In genomic region chr14:99569725-99570541, GRCh38 we compare ENCODE assay signal across 15 cellular contexts. TPM values are rescaled to one million over a fixed set of nuclear protein-coding genes. Genes with fewer than 3 reads are reported as not detected.
DNase-seq lines count a peak whose midpoint lies in the region; TF ChIP-seq lines count a peak whose summit lies in the region.
"Had no signal": no experiment of that assay in that cellular context is flagged by ENCODE, and none has a peak within 500 bp of the region (broad histone marks: within the 10 kb centered on the region; RNA-seq: fewer than 3 reads in every experiment).

No MANE protein-coding gene starts in this region.

- H4K91ac ChIP-seq in neuronal stem cell (ENCODE audit: low read depth, low read length, poor library complexity): peak overlapping the region; percentile 89

- H2BK120ac ChIP-seq in neuronal stem cell (ENCODE audit: low read depth, low read length): no peak overlapping the region

- no peaks in the 10 kb centered on the region for H3F3A ChIP-seq in Loucy (ENCODE audit: low read depth)

- H2AFZ ChIP-seq in Loucy (ENCODE audit: low read length) (no peak overlapping the region), neuronal stem cell (ENCODE audit: low read length) (no peak overlapping the region)

- H3K4me2 ChIP-seq in BLaER1: peak overlapping the region; percentile 84
- peak overlapping the region; percentile 58 for H3K4me2 ChIP-seq in Loucy (ENCODE audit: low read depth, low read length, poor library complexity, severe bottlenecking)
- H3K4me2 ChIP-seq in neuronal stem cell (ENCODE audit: insufficient read depth, low read length, poor library complexity, severe bottlenecking): no peak overlapping the region

- H3K23ac ChIP-seq in neuronal stem cell (ENCODE audit: low read depth, low read length, poor library complexity): no peak overlapping the region

- H3K4me1 ChIP-seq in BLaER1: peaks cover 100% of the 10 kb centered on the region
- H3K4me1 ChIP-seq in Loucy (ENCODE audit: insufficient read depth, low read length, poor library complexity, severe bottlenecking): peaks cover 24% of the 10 kb centered on the region
- peaks cover 63 to 84% of the 10 kb centered on the region in 2 donors for H3K4me1 ChIP-seq in neuronal stem cell (ENCODE audit: control insufficient read depth in 2 of 2, insufficient read depth in 1 of 2, low read depth in 1 of 2, low read length in 2 of 2)

- no CpG with 5 or more reads among the region's 14 CpGs for WGBS in neuronal stem cell (ENCODE audit: extremely low coverage in 2 of 2, insufficient read length in 2 of 2, insufficient replicate concordance in 1 of 2), 2 donors

- peaks cover 60% of the 10 kb centered on the region; the same call in 1 of the 2 replicates for H3K79me2 ChIP-seq in Loucy (ENCODE audit: insufficient read depth, low read length)

- H2BK12ac ChIP-seq in neuronal stem cell (ENCODE audit: low read length): peak overlapping the region; percentile 66

- peak overlapping the region; percentile 93 for H3K18ac ChIP-seq in neuronal stem cell (ENCODE audit: low read length)

- TF ChIP-seq CTCF in Loucy (conservative IDR thresholded peaks at IDR 0.05; ENCODE audit: low read length) (no peak), endothelial cell (IDR thresholded peaks at IDR 0.05; ENCODE audit: unreplicated experiment) (no peak)

- no peak overlapping the region for H4K8ac ChIP-seq in neuronal stem cell (ENCODE audit: low read depth, low read length)

- H2AK5ac ChIP-seq in neuronal stem cell (ENCODE audit: low read depth, low read length): peak overlapping the region; percentile 88

- peak overlapping the region; percentile 55 for H2BK5ac ChIP-seq in neuronal stem cell (ENCODE audit: low read length)

- H3K9me2 ChIP-seq in Loucy (replicated peaks; ENCODE audit: low read depth, low read length): no peaks in the 10 kb centered on the region

- H3K27ac Mint-ChIP-seq in endothelial cell (ENCODE audit: unreplicated experiment): peak overlapping the region; percentile 42
- H3K27ac Mint-ChIP-seq: activated naive CD4-positive, alpha-beta T cell treated with anti-CD3 and anti-CD28 coated beads, Interleukin-2, amount 10 ng/mL, durations not matched to agents 7 days and 5 days; memory B cell had no signal

- H3K27ac ChIP-seq in BLaER1 (peak overlapping the region; percentile 83), neuronal stem cell (replicated peaks; ENCODE audit: low read length) (no peak overlapping the region)

- peaks cover 11% of the 10 kb centered on the region for H3K79me1 ChIP-seq in neuronal stem cell (ENCODE audit: low read depth, low read length)

- H3K27me3 Mint-ChIP-seq in endothelial cell (ENCODE audit: unreplicated experiment): peaks cover 14% of the 10 kb centered on the region
- H3K27me3 Mint-ChIP-seq: activated naive CD4-positive, alpha-beta T cell treated with anti-CD3 and anti-CD28 coated beads, Interleukin-2, amount 10 ng/mL, durations not matched to agents 7 days and 5 days had no signal

- H3K9me3 ChIP-seq in BLaER1: no peaks in the 10 kb centered on the region
- no peaks in the 10 kb centered on the region for H3K9me3 ChIP-seq in Loucy (ENCODE audit: insufficient read depth, low read depth, low read length)
- no peaks in the 10 kb centered on the region for H3K9me3 ChIP-seq in neuronal stem cell (replicated peaks in 1 of 2; ENCODE audit: control insufficient read depth in 2 of 2, insufficient read depth in 1 of 2, low read depth in 1 of 2, low read length in 2 of 2)
- H3K9me3 ChIP-seq: HAP-1 had no signal

- H3K9ac ChIP-seq in BLaER1: peak overlapping the region; percentile 63; the same call in 1 of the 2 replicates
- no peak overlapping the region for H3K9ac ChIP-seq in Loucy (ENCODE audit: low read depth, low read length, poor library complexity, severe bottlenecking)
- no peak overlapping the region for H3K9ac ChIP-seq in neuronal stem cell (ENCODE audit: low read depth, low read length, poor library complexity)

- peak overlapping the region; percentile 91 for H3K14ac ChIP-seq in neuronal stem cell (ENCODE audit: low read length)

- no peak overlapping the region for H3K4me3 Mint-ChIP-seq in endothelial cell (ENCODE audit: unreplicated experiment)
- H3K4me3 Mint-ChIP-seq: activated naive CD4-positive, alpha-beta T cell treated with anti-CD3 and anti-CD28 coated beads, Interleukin-2, amount 10 ng/mL, durations not matched to agents 7 days and 5 days; memory B cell had no signal

- H3K9me3 Mint-ChIP-seq in endothelial cell (ENCODE audit: unreplicated experiment): no peaks in the 10 kb centered on the region
- H3K9me3 Mint-ChIP-seq: activated naive CD4-positive, alpha-beta T cell treated with anti-CD3 and anti-CD28 coated beads, Interleukin-2, amount 10 ng/mL, durations not matched to agents 7 days and 5 days; memory B cell had no signal

- no peaks in the 10 kb centered on the region for H3K36me3 Mint-ChIP-seq in endothelial cell (ENCODE audit: low read depth, unreplicated experiment)
- H3K36me3 Mint-ChIP-seq: activated naive CD4-positive, alpha-beta T cell treated with anti-CD3 and anti-CD28 coated beads, Interleukin-2, amount 10 ng/mL, durations not matched to agents 7 days and 5 days; memory B cell had no signal

- peak overlapping the region; percentile 47 for H2BK15ac ChIP-seq in neuronal stem cell (ENCODE audit: low read length)

- H3K27me3 ChIP-seq in BLaER1 (no peaks in the 10 kb centered on the region), Loucy (ENCODE audit: insufficient read depth, low read length, poor library complexity, severe bottlenecking) (no peaks in the 10 kb centered on the region), neuronal stem cell (ENCODE audit: control insufficient read depth in 3 of 3, insufficient read depth in 3 of 3, low read depth in 1 of 3, low read length in 3 of 3) (no peaks in the 10 kb centered on the region)

- H3K4me1 Mint-ChIP-seq in endothelial cell (ENCODE audit: unreplicated experiment): peaks cover 63% of the 10 kb centered on the region
- H3K4me1 Mint-ChIP-seq: activated naive CD4-positive, alpha-beta T cell treated with anti-CD3 and anti-CD28 coated beads, Interleukin-2, amount 10 ng/mL, durations not matched to agents 7 days and 5 days had no signal

- DNase-seq in endothelial cell (ENCODE audit: low spot score) (no peak), neuronal stem cell (ENCODE audit: low spot score) (no peak), mucosa of gallbladder (ENCODE audit: low spot score) (no peak), activated gamma-delta T cell treated with Interleukin-2 at 50 U/mL for 16 hours (no peak), GF-D8 (lab: John Stamatoyannopoulos, UW) (no peak), hypothalamus (lab: John Stamatoyannopoulos, UW) (no peak)
- DNase-seq: activated naive CD4-positive, alpha-beta T cell treated with anti-CD3 and anti-CD28 coated beads, Interleukin-2, amount 10 ng/mL, durations not matched to agents 7 days and 5 days; NCI-H1105; NK-92 treated with Interleukin-12 subunit alpha and Interleukin-12 subunit beta, amount 100 ng/mL, for 24 hours; SHP77 treated with DMSO at 0.1 percent for 48 hours; T-helper 2 cell had no signal

- no peak overlapping the region for H3K4me3 ChIP-seq in BLaER1
- no peak overlapping the region for H3K4me3 ChIP-seq in Loucy (ENCODE audit: low read length, poor library complexity, severe bottlenecking)
- H3K4me3 ChIP-seq in neuronal stem cell (ENCODE audit: low read length in 2 of 2): no peak overlapping the region
- H3K4me3 ChIP-seq: HAP-1 had no signal

- H4K20me1 ChIP-seq in BLaER1 (peaks cover 100% of the 10 kb centered on the region), Loucy (ENCODE audit: insufficient read depth, low read length, poor library complexity, severe bottlenecking) (peaks cover 5% of the 10 kb centered on the region)

- H3K36me3 ChIP-seq in BLaER1 (no peaks in the 10 kb centered on the region), Loucy (ENCODE audit: insufficient read depth, low read length) (no peaks in the 10 kb centered on the region), neuronal stem cell (replicated peaks in 1 of 2; ENCODE audit: control insufficient read depth in 2 of 2, insufficient read depth in 2 of 2, low read length in 2 of 2) (no peaks in the 10 kb centered on the region)
- H3K36me3 ChIP-seq: HAP-1 had no signal

- peak overlapping the region; percentile 15 for H3K4ac ChIP-seq in neuronal stem cell (ENCODE audit: low read length)

RNA-seq across cellular contexts. Expression of gene CCDC85C, which starts 34.1 kb away (rescaled TPM):
- total RNA-seq in endothelial cell (ENCODE audit: unreplicated experiment) (42.1 TPM), mucosa of gallbladder (41.3 TPM)
- polyA plus RNA-seq in neuronal stem cell (2013, experiment 1 of 2): 22.3 TPM
- 22.5 TPM for polyA plus RNA-seq in neuronal stem cell (2013, experiment 2 of 2)
